In genomic region chr13:59771272-59771671, GRCh38 we compare ENCODE assay signal across 11 cellular contexts.
DNase-seq lines count a peak whose midpoint lies in the region; ATAC-seq, FAIRE-seq and TF ChIP-seq lines count a peak whose summit lies in the region.
"Had no signal": no experiment of that assay in that cellular context is flagged by ENCODE, and none has a peak within 500 bp of the region (broad histone marks: within the 10 kb centered on the region; RNA-seq: fewer than 3 reads in every experiment).

No MANE protein-coding gene starts in this region.

- H3K36me3 Mint-ChIP-seq in astrocyte (ENCODE audit: low read depth, unreplicated experiment): no peaks in the 10 kb centered on the region
- H3K36me3 Mint-ChIP-seq in activated CD4-positive, alpha-beta memory T cell treated with anti-CD3 and anti-CD28 coated beads for 36 hours: no peaks in the 10 kb centered on the region
- H3K36me3 Mint-ChIP-seq: naive thymus-derived CD8-positive, alpha-beta T cell had no signal

- CTCF ChIA-PET in activated CD4-positive, alpha-beta memory T cell treated with anti-CD3 and anti-CD28 coated beads for 36 hours (lab: Charles Lee): no interaction called here

- intact Hi-C loops in right lobe of liver (cut with DNase I): loop anchor here in 1 of 2 donors (5.0 kb wide), 1 partner anchor 94 kb away; no protein-coding TSS in a partner anchor
- intact Hi-C loops in activated CD4-positive, alpha-beta memory T cell treated with anti-CD3 and anti-CD28 coated beads for 36 hours (cut with micrococcal nuclease): no loop called here

- H3K9ac ChIP-seq in astrocyte (ENCODE audit: low read length): no peak overlapping the region

- ATAC-seq in right lobe of liver: peak in 3 of 4 donors; percentile 58 to 80 (median 61)
- ATAC-seq: naive thymus-derived CD8-positive, alpha-beta T cell had no signal

- DNase-seq in D341Med (ENCODE audit: low spot score) (peak; percentile 46), astrocyte (ENCODE audit: low read depth) (no peak), right lobe of liver (no peak), GM12891 (ENCODE audit: insufficient read length, low spot score) (no peak), GM12892 (ENCODE audit: insufficient read length) (no peak), NOMO-1 treated with dmso at 0.1 percent for 144 hours (lab: John Stamatoyannopoulos, UW; ENCODE audit: unreplicated experiment) (no peak)
- DNase-seq in activated CD4-positive, alpha-beta memory T cell treated with anti-CD3 and anti-CD28 coated beads for 36 hours: no peak
- DNase-seq: naive thymus-derived CD8-positive, alpha-beta T cell; stimulated activated naive CD4-positive, alpha-beta T cell treated with Interleukin-2 at 50 U/mL for 16 hours had no signal

- no peak for TF ChIP-seq POLR2A in right lobe of liver (IDR thresholded peaks at IDR 0.05)
- no peak for TF ChIP-seq POLR2A in GM12891 (IDR thresholded peaks at IDR 0.05; ENCODE audit: low read depth, low read length)
- no peak for TF ChIP-seq POLR2A in GM12892 (IDR thresholded peaks at IDR 0.05; ENCODE audit: low read depth, low read length)

- H3K36me3 ChIP-seq in astrocyte (ENCODE audit: insufficient read depth, low read length) (no peaks in the 10 kb centered on the region), right lobe of liver (no peaks in the 10 kb centered on the region)

- H3K4me1 ChIP-seq in astrocyte (ENCODE audit: insufficient read depth, low read length) (peaks cover 15% of the 10 kb centered on the region), right lobe of liver (no peaks in the 10 kb centered on the region)

- no peak overlapping the region for H3K4me3 Mint-ChIP-seq in astrocyte (ENCODE audit: unreplicated experiment)
- H3K4me3 Mint-ChIP-seq in activated CD4-positive, alpha-beta memory T cell treated with anti-CD3 and anti-CD28 coated beads for 36 hours: no peak overlapping the region
- H3K4me3 Mint-ChIP-seq: naive thymus-derived CD8-positive, alpha-beta T cell had no signal

- FAIRE-seq in astrocyte (lab: Jason Lieb, UNC) (no peak), GM12891 (lab: Jason Lieb, UNC) (no peak), GM12892 (lab: Jason Lieb, UNC) (no peak)

- H3K27ac ChIP-seq in astrocyte (ENCODE audit: low read depth, low read length): no peak overlapping the region
- no peak overlapping the region for H3K27ac ChIP-seq in right lobe of liver
- H3K27ac ChIP-seq: HL-60 had no signal

- POLR2A ChIA-PET in activated CD4-positive, alpha-beta memory T cell treated with anti-CD3 and anti-CD28 coated beads for 36 hours (lab: Charles Lee): no interaction called here

- H3K27me3 ChIP-seq in astrocyte (ENCODE audit: insufficient read depth, low read length): no peaks in the 10 kb centered on the region
- no peaks in the 10 kb centered on the region for H3K27me3 ChIP-seq in right lobe of liver

- H3K4me1 Mint-ChIP-seq in astrocyte (ENCODE audit: low read depth, unreplicated experiment): peaks cover 9% of the 10 kb centered on the region
- H3K4me1 Mint-ChIP-seq in activated CD4-positive, alpha-beta memory T cell treated with anti-CD3 and anti-CD28 coated beads for 36 hours (ENCODE audit: low read depth): no peaks in the 10 kb centered on the region
- H3K4me1 Mint-ChIP-seq: naive thymus-derived CD8-positive, alpha-beta T cell had no signal

- H3K27me3 Mint-ChIP-seq in astrocyte (ENCODE audit: low read depth, unreplicated experiment): no peaks in the 10 kb centered on the region
- H3K27me3 Mint-ChIP-seq in activated CD4-positive, alpha-beta memory T cell treated with anti-CD3 and anti-CD28 coated beads for 36 hours: no peaks in the 10 kb centered on the region

- no peaks in the 10 kb centered on the region for H3K9me3 Mint-ChIP-seq in astrocyte (ENCODE audit: unreplicated experiment)
- no peaks in the 10 kb centered on the region for H3K9me3 Mint-ChIP-seq in activated CD4-positive, alpha-beta memory T cell treated with anti-CD3 and anti-CD28 coated beads for 36 hours
- H3K9me3 Mint-ChIP-seq: naive thymus-derived CD8-positive, alpha-beta T cell had no signal

- no peak for TF ChIP-seq EP300 in Ishikawa (IDR thresholded peaks at IDR 0.05; ENCODE audit: borderline replicate concordance)

- H3K4me3 ChIP-seq in astrocyte (ENCODE audit: insufficient read depth, low read depth, low read length): no peak overlapping the region
- no peak overlapping the region for H3K4me3 ChIP-seq in right lobe of liver

- no peaks in the 10 kb centered on the region for H3K79me2 ChIP-seq in astrocyte (ENCODE audit: insufficient read depth, low read length)

- H3K9me3 ChIP-seq in astrocyte (ENCODE audit: insufficient read depth, low read depth, low read length) (no peaks in the 10 kb centered on the region), right lobe of liver (no peaks in the 10 kb centered on the region)

- TF ChIP-seq RAD21 in Ishikawa (IDR thresholded peaks at IDR 0.05; ENCODE audit: low read depth): peak; percentile 46; the same call in 1 of the 2 replicates

- no peak overlapping the region for H3K27ac Mint-ChIP-seq in astrocyte (ENCODE audit: unreplicated experiment)
- no peak overlapping the region for H3K27ac Mint-ChIP-seq in activated CD4-positive, alpha-beta memory T cell treated with anti-CD3 and anti-CD28 coated beads for 36 hours
- H3K27ac Mint-ChIP-seq: naive thymus-derived CD8-positive, alpha-beta T cell had no signal

- H3K4me2 ChIP-seq in astrocyte (ENCODE audit: low read length): no peak overlapping the region

- H2AFZ ChIP-seq in astrocyte (ENCODE audit: low read depth, low read length): no peak overlapping the region

- TF ChIP-seq CTCF in astrocyte (IDR thresholded peaks at IDR 0.05; ENCODE audit: insufficient read depth, low read depth, low read length): peak; percentile 76
- TF ChIP-seq CTCF in right lobe of liver (IDR thresholded peaks at IDR 0.05): peak; percentile 51 to 76 (median 68)

- H4K20me1 ChIP-seq in astrocyte (ENCODE audit: insufficient read depth, low read length): no peaks in the 10 kb centered on the region

TF ChIP-seq in Ishikawa, 13 proteins besides CTCF, POLR2A, EP300 and RAD21:
- TF ChIP-seq MAX (IDR thresholded peaks at IDR 0.05) (no peak), TCF12 (IDR thresholded peaks at IDR 0.05; ENCODE audit: low read depth) (no peak)

TF ChIP-seq in GM12891, 5 proteins besides CTCF, POLR2A, EP300 and RAD21:
- TF ChIP-seq SPI1 (IDR thresholded peaks at IDR 0.05; ENCODE audit: low read depth, low read length) (no peak), POLR2AphosphoS5 (IDR thresholded peaks at IDR 0.05; ENCODE audit: low read depth, low read length) (no peak), POU2F2 (IDR thresholded peaks at IDR 0.05; ENCODE audit: low read depth, low read length) (no peak), TAF1 (IDR thresholded peaks at IDR 0.05; ENCODE audit: low read depth, low read length) (no peak), PAX5 (IDR thresholded peaks at IDR 0.05; ENCODE audit: insufficient read depth, low read length, severe bottlenecking) (no peak)
